ENCODE assay signal across 8 cellular contexts in genomic region chr19:6279931-6280591, GRCh38. TPM values are rescaled to one million over a fixed set of nuclear protein-coding genes. Genes with fewer than 3 reads are reported as not detected.
DNase-seq lines count a peak whose midpoint lies in the region; ATAC-seq lines count a peak whose summit lies in the region.

A gene with protein sequence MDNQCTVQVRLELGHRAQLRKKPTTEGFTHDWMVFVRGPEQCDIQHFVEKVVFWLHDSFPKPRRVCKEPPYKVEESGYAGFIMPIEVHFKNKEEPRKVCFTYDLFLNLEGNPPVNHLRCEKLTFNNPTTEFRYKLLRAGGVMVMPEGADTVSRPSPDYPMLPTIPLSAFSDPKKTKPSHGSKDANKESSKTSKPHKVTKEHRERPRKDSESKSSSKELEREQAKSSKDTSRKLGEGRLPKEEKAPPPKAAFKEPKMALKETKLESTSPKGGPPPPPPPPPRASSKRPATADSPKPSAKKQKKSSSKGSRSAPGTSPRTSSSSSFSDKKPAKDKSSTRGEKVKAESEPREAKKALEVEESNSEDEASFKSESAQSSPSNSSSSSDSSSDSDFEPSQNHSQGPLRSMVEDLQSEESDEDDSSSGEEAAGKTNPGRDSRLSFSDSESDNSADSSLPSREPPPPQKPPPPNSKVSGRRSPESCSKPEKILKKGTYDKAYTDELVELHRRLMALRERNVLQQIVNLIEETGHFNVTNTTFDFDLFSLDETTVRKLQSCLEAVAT (minus strand): TSS chr19:6279975. CDS start chr19:6279784, 191 bp downstream.

- intact Hi-C loops in CD4-positive, alpha-beta memory T cell (cut with micrococcal nuclease) = loop anchor here (1.0 to 5.0 kb wide), 4 partner anchors 81 to 222 kb away; partner anchors contain the start of genes ALKBH7 and TUBB4A

- H3K36me3 ChIP-seq in CD4-positive, alpha-beta memory T cell (ENCODE audit: insufficient read depth, low read length) = no peaks in the 10 kb centered on the region

- CTCF ChIA-PET in CD4-positive, alpha-beta memory T cell (lab: Charles Lee; ENCODE audit: partially characterized antibody) = no interaction called here

- H3K27ac Mint-ChIP-seq in CD4-positive, alpha-beta memory T cell = peak within 1 kb of the TSS; percentile 79 to 99 (median 96)

- peak within 1 kb of the TSS; percentile 75 to 91 (median 90) for H3K4me3 Mint-ChIP-seq in CD4-positive, alpha-beta memory T cell

- no peaks in the 10 kb centered on the region for H3K9me3 ChIP-seq in CD4-positive, alpha-beta memory T cell (ENCODE audit: control insufficient read depth in 1 of 2, low read length in 2 of 2)

- POLR2A ChIA-PET in CD4-positive, alpha-beta memory T cell (lab: Charles Lee; ENCODE audit: partially characterized antibody) = no interaction called here

- H3K4me3 ChIP-seq in CD4-positive, alpha-beta memory T cell (ENCODE audit: low read length in 2 of 2) = peak within 1 kb of the TSS; percentile 23 to 57

- H3K36me3 Mint-ChIP-seq in CD4-positive, alpha-beta memory T cell = peaks cover 0 to 9% of the 10 kb centered on the region in 2 donors

- DNase-seq in CD4-positive, alpha-beta memory T cell = peak; percentile 91 to 94 (median 93)
- DNase-seq in HS-27A (ENCODE audit: low read depth) = peak; percentile 72
- DNase-seq in NK-92 (lab: John Stamatoyannopoulos, UW; ENCODE audit: unreplicated experiment) = peak; percentile 61
- DNase-seq in activated CD8-positive, alpha-beta memory T cell treated with anti-CD3 and anti-CD28 coated beads for 1 hour (ENCODE audit: extremely low read depth in 1 of 2, low read depth in 1 of 2) = peak; percentile 87 to 91
- peak; percentile 90 for DNase-seq in effector CD4-positive, alpha-beta T cell
- peak; percentile 97 to 99 for DNase-seq in lung microvascular endothelial cell (ENCODE audit: low read depth in 2 of 2)
- peak; percentile 90 to 95 (median 92) for DNase-seq in stimulated activated CD4-positive, alpha-beta T cell treated with anti-CD3 and anti-CD28 coated beads, TNF-alpha, amount 100 ng/mL, for 4 hours (ENCODE audit: low read depth in 3 of 3)

- H3K27ac ChIP-seq in CD4-positive, alpha-beta memory T cell (ENCODE audit: low read depth, low read length) = peak within 1 kb of the TSS; percentile 59

- H3K27me3 ChIP-seq in CD4-positive, alpha-beta memory T cell (ENCODE audit: insufficient read depth, low read length) = no peaks in the 10 kb centered on the region

- H3K4me1 Mint-ChIP-seq in CD4-positive, alpha-beta memory T cell = peaks cover 29 to 45% (median 36%) of the 10 kb centered on the region in 4 donors

- H3K9me3 Mint-ChIP-seq in CD4-positive, alpha-beta memory T cell = peaks cover 0 to 2% (median 0%) of the 10 kb centered on the region in 8 donors

- peak; percentile 93 for ATAC-seq in GM19452 (IDR thresholded peaks at IDR 0.05; ENCODE audit: unreplicated experiment)

- H3K4me1 ChIP-seq in CD4-positive, alpha-beta memory T cell (ENCODE audit: insufficient read depth, low read length) = peaks cover 39% of the 10 kb centered on the region

- H3K27me3 Mint-ChIP-seq in CD4-positive, alpha-beta memory T cell = peaks cover 0 to 2% of the 10 kb centered on the region in 2 donors

RNA-seq across cellular contexts. Expression of the gene that starts here (rescaled TPM):
- 10 to 100 TPM; 41.1 to 41.7 TPM for total RNA-seq in CD4-positive, alpha-beta memory T cell
- 1 to 10 TPM in 1 of 2 donors, under 1 TPM in 1; 0.50 to 2.0 TPM for polyA plus RNA-seq in CD4-positive, alpha-beta memory T cell
- 4.8 and 8.7 TPM in 2 replicates for total RNA-seq in lung microvascular endothelial cell

Comparison
In these comparisons a context has a peak if more than half of its experiments do, and no peak if none do; other contexts are left out.
1. Peak in every context shown above with its lines: DNase-seq, ATAC-seq, H3K4me3 ChIP-seq and H3K27ac ChIP-seq.